ENCODE assay signal across 16 cellular contexts in genomic region chr19:30000862-30001261, GRCh38. TPM values are rescaled to one million over a fixed set of nuclear protein-coding genes. Genes with fewer than 3 reads are reported as not detected.
DNase-seq lines count a peak whose midpoint lies in the region; ATAC-seq, FAIRE-seq and TF ChIP-seq lines count a peak whose summit lies in the region.
"Had no signal": no experiment of that assay in that cellular context is flagged by ENCODE, and none has a peak within 500 bp of the region (broad histone marks: within the 10 kb centered on the region; RNA-seq: fewer than 3 reads in every experiment).

No MANE protein-coding gene starts in this region.

- in situ Hi-C loops in G401 (cut with HindIII; ENCODE audit: low sequenced_read_pairs) = no loop called here

- CTCF ChIA-PET in A549 (lab: Yijun Ruan, JAX) = interaction anchor here (1.2 to 1.4 kb wide), 2 partner anchors 13 to 21 kb away, joined by 3 to 5 read pairs; no protein-coding TSS in a partner anchor

- H3K9me3 Mint-ChIP-seq in dendritic cell treated with granulocyte-macrophage colony-stimulating factor and Interleukin-4, amounts not matched to agents 40 ng/mL and 50 ng/mL, for 4 days = peaks cover 17% of the 10 kb centered on the region
- peaks cover 52% of the 10 kb centered on the region for H3K9me3 Mint-ChIP-seq in neural progenitor cell

- no peak for TF ChIP-seq POLR2A in A549 (IDR thresholded peaks at IDR 0.05; ENCODE audit: low read length)

- H3K27me3 Mint-ChIP-seq in dendritic cell treated with granulocyte-macrophage colony-stimulating factor and Interleukin-4, amounts not matched to agents 40 ng/mL and 50 ng/mL, for 4 days = no peaks in the 10 kb centered on the region
- no peaks in the 10 kb centered on the region for H3K27me3 Mint-ChIP-seq in neural progenitor cell (ENCODE audit: insufficient read depth, low read depth)
- H3K27me3 Mint-ChIP-seq: CD8-positive, alpha-beta memory T cell had no signal

- POLR2A ChIA-PET in A549 (lab: Yijun Ruan, JAX) = no interaction called here

- FAIRE-seq in A549 (lab: Jason Lieb, UNC) (peak; percentile 98), G401.6 (lab: Jason Lieb, UNC) (peak; percentile 13)
- FAIRE-seq: GM12892, HepG2, HTR-8/SVneo had no signal

- H3K4me3 ChIP-seq in A549 (no peak overlapping the region), neural progenitor cell (no peak overlapping the region)
- H3K4me3 ChIP-seq: BLaER1 had no signal

- intact Hi-C loops in dendritic cell treated with granulocyte-macrophage colony-stimulating factor and Interleukin-4, amounts not matched to agents 40 ng/mL and 50 ng/mL, for 4 days (cut with micrococcal nuclease) = no loop called here

- no peak for TF ChIP-seq EP300 in A549 (IDR thresholded peaks at IDR 0.05)

- no peak overlapping the region for H3K27ac ChIP-seq in A549
- H3K27ac ChIP-seq in neural progenitor cell = peak overlapping the region; percentile 75
- H3K27ac ChIP-seq: BLaER1 had no signal

- H3K4me1 ChIP-seq in A549 (no peaks in the 10 kb centered on the region), neural progenitor cell (peaks cover 8% of the 10 kb centered on the region)

- peaks cover 24% of the 10 kb centered on the region for H3K4me1 Mint-ChIP-seq in dendritic cell treated with granulocyte-macrophage colony-stimulating factor and Interleukin-4, amounts not matched to agents 40 ng/mL and 50 ng/mL, for 4 days (ENCODE audit: low read depth)
- H3K4me1 Mint-ChIP-seq in neural progenitor cell = peaks cover 35% of the 10 kb centered on the region

- H3K9me3 ChIP-seq in A549 (peaks cover 20% of the 10 kb centered on the region; the same call in 2 of the 3 replicates), neural progenitor cell (ENCODE audit: low read depth) (peaks cover 13% of the 10 kb centered on the region)
- H3K9me3 ChIP-seq: Caco-2 had no signal

- H3K9ac ChIP-seq in neural progenitor cell = no peak overlapping the region
- H3K9ac ChIP-seq: BLaER1 had no signal

- H3K4me3 Mint-ChIP-seq in dendritic cell treated with granulocyte-macrophage colony-stimulating factor and Interleukin-4, amounts not matched to agents 40 ng/mL and 50 ng/mL, for 4 days = peak overlapping the region; percentile 37
- no peak overlapping the region for H3K4me3 Mint-ChIP-seq in neural progenitor cell
- H3K4me3 Mint-ChIP-seq: H9 had no signal

- H3K36me3 ChIP-seq in neural progenitor cell = peaks cover 26% of the 10 kb centered on the region

- DNase-seq in A549 (ENCODE audit: low read depth in 1 of 2, low spot score in 1 of 2) = no peak
- DNase-seq in neural progenitor cell (ENCODE audit: low spot score) = no peak
- DNase-seq in G401 (ENCODE audit: low spot score) = no peak
- no peak for DNase-seq in 8988T
- DNase-seq: AML-193; Caco-2; CD8-positive, alpha-beta memory T cell; DMS53; GOT3; H9 had no signal

- H3K36me3 Mint-ChIP-seq in dendritic cell treated with granulocyte-macrophage colony-stimulating factor and Interleukin-4, amounts not matched to agents 40 ng/mL and 50 ng/mL, for 4 days (ENCODE audit: low read depth) = peaks cover 34% of the 10 kb centered on the region
- peaks cover 45% of the 10 kb centered on the region for H3K36me3 Mint-ChIP-seq in neural progenitor cell

- TF ChIP-seq RAD21 in A549 (conservative IDR thresholded peaks at IDR 0.05 in 1 of 2, IDR thresholded peaks at IDR 0.05 in 1 of 2) = no peak

- H3K27me3 ChIP-seq in neural progenitor cell = no peaks in the 10 kb centered on the region
- H3K27me3 ChIP-seq: BLaER1 had no signal

- H3K4me2 ChIP-seq in A549 (no peak overlapping the region), neural progenitor cell (no peak overlapping the region)
- H3K4me2 ChIP-seq: BLaER1 had no signal

- TF ChIP-seq CTCF in A549 (IDR thresholded peaks at IDR 0.05) = no peak
- TF ChIP-seq CTCF in neural progenitor cell (IDR thresholded peaks at IDR 0.05) = no peak

- no peak for ATAC-seq in A549
- ATAC-seq: HepG2 had no signal

- peaks cover 78% of the 10 kb centered on the region for H3K79me2 ChIP-seq in neural progenitor cell (ENCODE audit: low read depth)

- H2AFZ ChIP-seq in neural progenitor cell (replicated peaks) = no peak overlapping the region

- WGBS in A549 (ENCODE audit: missing lambda C conversion rate) = 93% methylated on average over 1 of the region's 1 CpG

- H4K20me1 ChIP-seq in neural progenitor cell (ENCODE audit: low read depth) = peaks cover 6% of the 10 kb centered on the region

- H3F3A ChIP-seq in neural progenitor cell (ENCODE audit: low read depth) = peaks cover 14% of the 10 kb centered on the region

- peak overlapping the region; percentile 52 for H3K27ac Mint-ChIP-seq in dendritic cell treated with granulocyte-macrophage colony-stimulating factor and Interleukin-4, amounts not matched to agents 40 ng/mL and 50 ng/mL, for 4 days
- H3K27ac Mint-ChIP-seq in neural progenitor cell = no peak overlapping the region
- H3K27ac Mint-ChIP-seq: H9 had no signal

TF ChIP-seq in A549, 52 proteins besides CTCF, POLR2A, EP300 and RAD21:
- no peak for TF ChIP-seq TFCP2L1 (CRISPR knock-in tag; IDR thresholded peaks at IDR 0.05)
- no peak for TF ChIP-seq ELK1 (IDR thresholded peaks at IDR 0.05; ENCODE audit: low read depth, low read length)
- TF ChIP-seq ESRRA (IDR thresholded peaks at IDR 0.05; ENCODE audit: borderline replicate concordance, low read length) = no peak
- no peak for TF ChIP-seq ZSCAN20 (CRISPR knock-in tag; IDR thresholded peaks at IDR 0.05)
- no peak for TF ChIP-seq CBX8 (IDR thresholded peaks at IDR 0.05)
- TF ChIP-seq CBX2 (IDR thresholded peaks at IDR 0.05; ENCODE audit: borderline replicate concordance, low read depth) = no peak
- TF ChIP-seq HES2 (IDR thresholded peaks at IDR 0.05) = no peak
- TF ChIP-seq HOXA7 (CRISPR knock-in tag; IDR thresholded peaks at IDR 0.05) = no peak
- no peak for TF ChIP-seq FOXS1 (CRISPR knock-in tag; IDR thresholded peaks at IDR 0.05)
- TF ChIP-seq JUNB (IDR thresholded peaks at IDR 0.05) = no peak
- no peak for TF ChIP-seq CHD2 (IDR thresholded peaks at IDR 0.05; ENCODE audit: low read length, partially characterized antibody)
- no peak for TF ChIP-seq MYC (IDR thresholded peaks at IDR 0.05; ENCODE audit: borderline replicate concordance, low read length)
- no peak for TF ChIP-seq KDM1A (IDR thresholded peaks at IDR 0.05; ENCODE audit: low read depth)
- TF ChIP-seq E2F6 (IDR thresholded peaks at IDR 0.05; ENCODE audit: borderline replicate concordance, low read depth) = no peak
- no peak for TF ChIP-seq HMGXB4 (CRISPR knock-in tag; IDR thresholded peaks at IDR 0.05; ENCODE audit: borderline replicate concordance)
- TF ChIP-seq HDAC2 (IDR thresholded peaks at IDR 0.05) = no peak
- TF ChIP-seq ZFP36 (IDR thresholded peaks at IDR 0.05; ENCODE audit: borderline replicate concordance, partially characterized antibody) = no peak
- TF ChIP-seq ZC3H11A (IDR thresholded peaks at IDR 0.05) = no peak
- TF ChIP-seq GATA3 (IDR thresholded peaks at IDR 0.05; ENCODE audit: borderline replicate concordance) = no peak
- TF ChIP-seq NFE2L2 (conservative IDR thresholded peaks at IDR 0.05; ENCODE audit: low read length) = no peak

RNA-seq across cellular contexts. Expression of gene URI1, which starts 58.8 kb away (rescaled TPM):
- polyA plus RNA-seq in A549 (2011; rRNA removed) (157 and 228 TPM in 2 replicates), A549 (2017; fragmentation: RNase III; extraction: RNeasy Plus Mini Kit Qiagen cat#74134 plus additional on column Dnase treatment) (116 to 125 TPM (median 119 TPM) in 3 replicates)
- 49.3 and 63.3 TPM in 2 replicates for polyA plus RNA-seq in A549 (2012; cell fraction: cytosol; rRNA removed)
- 13.8 and 26.8 TPM in 2 replicates for polyA plus RNA-seq in A549 (2012; cell fraction: nucleus; rRNA removed)
- 112 and 125 TPM in 2 replicates for polyA minus RNA-seq in A549 (2011; rRNA and poly(A)+ RNA removed)
- total RNA-seq in neural progenitor cell (ENCODE audit: low replicate concordance) = 60.7 and 94.7 TPM in 2 replicates
- 56.5 and 73.2 TPM in 2 replicates for total RNA-seq in G401 (2014; rRNA removed; shearing (Covaris generic))
